In the genomic region with DNA sequence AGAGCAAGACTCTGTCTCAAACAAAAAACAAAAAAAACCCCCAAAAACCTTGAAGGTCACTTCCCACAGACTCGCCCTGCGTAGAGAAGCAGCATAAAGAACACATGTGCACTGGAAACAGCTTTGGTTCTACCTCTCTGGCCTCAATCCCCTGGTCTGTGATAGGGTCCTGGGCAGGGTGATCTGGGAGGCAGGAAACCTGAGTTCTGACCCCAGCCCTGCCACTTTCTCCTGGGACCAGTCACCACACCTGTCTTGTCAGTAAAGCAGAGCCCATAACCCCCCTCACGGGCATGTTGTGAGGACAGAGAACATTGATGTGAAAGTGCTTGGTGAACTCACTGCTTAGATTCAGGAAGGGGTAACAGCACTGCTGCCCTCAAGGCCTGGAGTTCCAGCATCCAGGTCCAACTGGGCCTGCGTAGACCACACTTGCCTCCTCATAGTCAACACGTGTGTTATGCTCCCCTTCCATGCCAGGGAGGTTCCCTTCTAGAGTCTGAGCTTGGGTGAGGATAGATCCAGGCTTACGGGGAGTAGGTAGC, we compare ENCODE assay signal across 1 cellular context.
A peak's percentile ranks its signal among the peaks of the same experiment; 100 is the strongest.
TF ChIP-seq lines count a peak whose summit lies in the region.

No MANE protein-coding gene starts in this region.

TF ChIP-seq in HepG2, 621 proteins besides CTCF, POLR2A, EP300 and RAD21:
- TF ChIP-seq RBM22 (optimal IDR thresholded peaks at IDR 0.05; ENCODE audit: low read length), result peak; percentile 52
- no peak for TF ChIP-seq GTF2F1 (IDR thresholded peaks at IDR 0.05; ENCODE audit: low read length)
